23 cellular contexts compared by ENCODE assay signal in genomic region chr6:44142835-44143234, GRCh38. TPM values are rescaled to one million over a fixed set of nuclear protein-coding genes. Genes with fewer than 3 reads are reported as not detected.
"Had no signal": no experiment of that assay in that cellular context is flagged by ENCODE, and none has a peak within 500 bp of the region (broad histone marks: within the 10 kb centered on the region; RNA-seq: fewer than 3 reads in every experiment).

No MANE protein-coding gene starts in this region.

- H3K4me1 ChIP-seq: gastrocnemius medialis, pancreas, testis, tibial artery had no signal

- DNase-seq: cortex of kidney; effector CD4-positive, alpha-beta T cell; gastrocnemius medialis; head of caudate nucleus; mesenchymal stem cell; mucosa of descending colon; naive B cell; pancreas; stimulated activated CD4-positive, alpha-beta T cell treated with anti-CD3 and anti-CD28 coated beads, Interleukin-2, amount 100 ng/mL, for 24 hours; stimulated activated CD4-positive, alpha-beta T cell treated with anti-CD3 and anti-CD28 coated beads, Interleukin-4, amount 100 ng/mL, for 24 hours; stimulated activated naive CD8-positive, alpha-beta T cell treated with anti-CD3 and anti-CD28 coated beads, Interleukin-15, Interleukin-2, amounts not matched to agents 100 U/mL and 50 U/mL, for 24 hours; substantia nigra; testis; tibial artery had no signal

- H3K27me3 ChIP-seq: gastrocnemius medialis, neutrophil, pancreas, testis, tibial artery had no signal

- H3K9me3 Mint-ChIP-seq: mesothelial cell of epicardium; naive B cell; natural killer cell treated with Interleukin-12 subunit alpha and Interleukin-12 subunit beta and Interleukin-15 and Interleukin-18, amount 100 ng/mL, for 72 hours; neural crest cell; stimulated activated memory B cell treated with anti-CD40 and anti-IgM and Interleukin-4, amounts not matched to agents 10 μg/mL and 1 μg/mL and 100 μg/mL, for 72 hours; type B pancreatic cell had no signal

- H3K4me3 Mint-ChIP-seq: mesothelial cell of epicardium; naive B cell; natural killer cell treated with Interleukin-12 subunit alpha and Interleukin-12 subunit beta and Interleukin-15 and Interleukin-18, amount 100 ng/mL, for 72 hours; neural crest cell; stimulated activated memory B cell treated with anti-CD40 and anti-IgM and Interleukin-4, amounts not matched to agents 10 μg/mL and 1 μg/mL and 100 μg/mL, for 72 hours; type B pancreatic cell had no signal

- H3K27me3 Mint-ChIP-seq: naive B cell; natural killer cell treated with Interleukin-12 subunit alpha and Interleukin-12 subunit beta and Interleukin-15 and Interleukin-18, amount 100 ng/mL, for 72 hours; stimulated activated memory B cell treated with anti-CD40 and anti-IgM and Interleukin-4, amounts not matched to agents 10 μg/mL and 1 μg/mL and 100 μg/mL, for 72 hours; type B pancreatic cell had no signal

- H3K9me3 ChIP-seq: gastrocnemius medialis, mucosa of descending colon, neutrophil, pancreas, testis, tibial artery had no signal

- H3K27ac Mint-ChIP-seq: mesothelial cell of epicardium; natural killer cell treated with Interleukin-12 subunit alpha and Interleukin-12 subunit beta and Interleukin-15 and Interleukin-18, amount 100 ng/mL, for 72 hours; stimulated activated memory B cell treated with anti-CD40 and anti-IgM and Interleukin-4, amounts not matched to agents 10 μg/mL and 1 μg/mL and 100 μg/mL, for 72 hours; type B pancreatic cell had no signal

- ATAC-seq: gastrocnemius medialis; mucosa of descending colon; natural killer cell treated with Interleukin-12 subunit alpha and Interleukin-12 subunit beta and Interleukin-15 and Interleukin-18, amount 100 ng/mL, for 72 hours; pancreas; sciatic nerve; stimulated activated memory B cell treated with anti-CD40 and anti-IgM and Interleukin-4, amounts not matched to agents 10 μg/mL and 1 μg/mL and 100 μg/mL, for 72 hours; stimulated activated naive CD8-positive, alpha-beta T cell treated with anti-CD3 and anti-CD28 coated beads, Interleukin-15, Interleukin-2, amounts not matched to agents 100 U/mL and 50 U/mL, for 24 hours had no signal

- H3K4me1 Mint-ChIP-seq: mesothelial cell of epicardium; neural crest cell; stimulated activated memory B cell treated with anti-CD40 and anti-IgM and Interleukin-4, amounts not matched to agents 10 μg/mL and 1 μg/mL and 100 μg/mL, for 72 hours had no signal

- H3K36me3 Mint-ChIP-seq: natural killer cell treated with Interleukin-12 subunit alpha and Interleukin-12 subunit beta and Interleukin-15 and Interleukin-18, amount 100 ng/mL, for 72 hours had no signal

- H3K27ac ChIP-seq: gastrocnemius medialis, neutrophil, pancreas, testis, tibial artery had no signal

- H3K4me3 ChIP-seq: gastrocnemius medialis, mucosa of descending colon, pancreas, smooth muscle cell, testis, tibial artery had no signal

RNA-seq across cellular contexts. Expression of gene CAPN11, which starts 15.8 kb away (rescaled TPM):
- total RNA-seq: fibroblast of villous mesenchyme; mesothelial cell of epicardium; natural killer cell treated with Interleukin-12 subunit alpha and Interleukin-12 subunit beta and Interleukin-15 and Interleukin-18, amount 100 ng/mL, for 72 hours; neural crest cell; smooth muscle cell had no signal
